ENCODE assay signal across 22 cellular contexts in genomic region chr10:125095776-125096175, GRCh38.
DNase-seq lines count a peak whose midpoint lies in the region; ATAC-seq and TF ChIP-seq lines count a peak whose summit lies in the region.
"Had no signal": no experiment of that assay in that cellular context is flagged by ENCODE, and none has a peak within 500 bp of the region (broad histone marks: within the 10 kb centered on the region; RNA-seq: fewer than 3 reads in every experiment).

No MANE protein-coding gene starts in this region.

- TF ChIP-seq CTCF in esophagus squamous epithelium (IDR thresholded peaks at IDR 0.05) (no peak), neural crest cell (conservative IDR thresholded peaks at IDR 0.05) (no peak), suprapubic skin (IDR thresholded peaks at IDR 0.05) (no peak), type B pancreatic cell (conservative IDR thresholded peaks at IDR 0.05) (no peak)

- H3K27me3 ChIP-seq in SJSA1 (replicated peaks) (no peaks in the 10 kb centered on the region), esophagus squamous epithelium (no peaks in the 10 kb centered on the region), suprapubic skin (no peaks in the 10 kb centered on the region)
- H3K27me3 ChIP-seq: MG63, right lobe of liver, tibial artery had no signal

- 56 to 67% methylated on average over 5 of the region's 5 CpGs for WGBS in esophagus squamous epithelium, 2 donors
- WGBS in suprapubic skin: 75% methylated on average over 5 of the region's 5 CpGs

- TF ChIP-seq EP300 in suprapubic skin (IDR thresholded peaks at IDR 0.05): no peak

- H3K27ac ChIP-seq in SJSA1 (peak overlapping the region; percentile 58), esophagus squamous epithelium (peak overlapping the region in 3 of 4 donors; percentile 45 to 81 (median 52)), suprapubic skin (no peak overlapping the region)
- H3K27ac ChIP-seq: right lobe of liver had no signal

- H3K9me3 ChIP-seq in SJSA1 (replicated peaks) (no peaks in the 10 kb centered on the region), esophagus squamous epithelium (no peaks in the 10 kb centered on the region), suprapubic skin (no peaks in the 10 kb centered on the region)
- H3K9me3 ChIP-seq: MG63, right lobe of liver, tibial artery had no signal

- H3K4me1 ChIP-seq in SJSA1 (replicated peaks) (peaks cover 56% of the 10 kb centered on the region), esophagus squamous epithelium (peaks cover 4 to 62% (median 36%) of the 10 kb centered on the region in 3 donors), suprapubic skin (peaks cover 29% of the 10 kb centered on the region)
- H3K4me1 ChIP-seq: right lobe of liver had no signal

- ATAC-seq in GM18861 (IDR thresholded peaks at IDR 0.05; ENCODE audit: unreplicated experiment): no peak
- ATAC-seq in GM21390 (IDR thresholded peaks at IDR 0.05; ENCODE audit: unreplicated experiment): no peak
- ATAC-seq in HG02970 (IDR thresholded peaks at IDR 0.05; ENCODE audit: low FRiP score, unreplicated experiment): no peak
- ATAC-seq: HepG2, left ventricle myocardium superior, right lobe of liver had no signal

- peaks cover 22% of the 10 kb centered on the region for H3K36me3 ChIP-seq in SJSA1
- H3K36me3 ChIP-seq in esophagus squamous epithelium: peaks cover 0 to 21% (median 0%) of the 10 kb centered on the region in 3 donors
- H3K36me3 ChIP-seq in suprapubic skin: no peaks in the 10 kb centered on the region
- H3K36me3 ChIP-seq: right lobe of liver had no signal

- H3K4me3 Mint-ChIP-seq in neural crest cell (no peak overlapping the region), type B pancreatic cell (no peak overlapping the region)
- H3K4me3 Mint-ChIP-seq: activated CD4-positive, alpha-beta memory T cell treated with anti-CD3 and anti-CD28 coated beads, Interleukin-2, amount 10 ng/mL, durations not matched to agents 7 days and 5 days; activated naive CD4-positive, alpha-beta T cell treated with anti-CD3 and anti-CD28 coated beads, Interleukin-2, amount 10 ng/mL, durations not matched to agents 7 days and 5 days; central memory CD8-positive, alpha-beta T cell; stimulated activated effector memory CD8-positive, alpha-beta T cell treated with anti-CD3 and anti-CD28 coated beads, Interleukin-12 subunit alpha, Interleukin-12 subunit beta, amount 100 ng/mL, for 72 hours had no signal

- H3K4me3 ChIP-seq in SJSA1: no peak overlapping the region
- no peak overlapping the region for H3K4me3 ChIP-seq in esophagus squamous epithelium
- H3K4me3 ChIP-seq in suprapubic skin: no peak overlapping the region
- H3K4me3 ChIP-seq: MG63, right lobe of liver, tibial artery had no signal

- TF ChIP-seq POLR2A in esophagus squamous epithelium (IDR thresholded peaks at IDR 0.05): no peak
- no peak for TF ChIP-seq POLR2A in suprapubic skin (IDR thresholded peaks at IDR 0.05)

- no peaks in the 10 kb centered on the region for H3K27me3 Mint-ChIP-seq in neural crest cell (ENCODE audit: low read depth)
- H3K27me3 Mint-ChIP-seq in type B pancreatic cell: no peaks in the 10 kb centered on the region
- H3K27me3 Mint-ChIP-seq: activated naive CD4-positive, alpha-beta T cell treated with anti-CD3 and anti-CD28 coated beads, Interleukin-2, amount 10 ng/mL, durations not matched to agents 7 days and 5 days had no signal

- H3K9me3 Mint-ChIP-seq in neural crest cell (no peaks in the 10 kb centered on the region), type B pancreatic cell (no peaks in the 10 kb centered on the region)
- H3K9me3 Mint-ChIP-seq: activated CD4-positive, alpha-beta memory T cell treated with anti-CD3 and anti-CD28 coated beads, Interleukin-2, amount 10 ng/mL, durations not matched to agents 7 days and 5 days; activated naive CD4-positive, alpha-beta T cell treated with anti-CD3 and anti-CD28 coated beads, Interleukin-2, amount 10 ng/mL, durations not matched to agents 7 days and 5 days; central memory CD8-positive, alpha-beta T cell; stimulated activated effector memory CD8-positive, alpha-beta T cell treated with anti-CD3 and anti-CD28 coated beads, Interleukin-12 subunit alpha, Interleukin-12 subunit beta, amount 100 ng/mL, for 72 hours had no signal

- H3K4me1 Mint-ChIP-seq in neural crest cell (peaks cover 71% of the 10 kb centered on the region), type B pancreatic cell (ENCODE audit: unreplicated experiment) (peaks cover 57% of the 10 kb centered on the region)
- H3K4me1 Mint-ChIP-seq: activated naive CD4-positive, alpha-beta T cell treated with anti-CD3 and anti-CD28 coated beads, Interleukin-2, amount 10 ng/mL, durations not matched to agents 7 days and 5 days; central memory CD8-positive, alpha-beta T cell; stimulated activated effector memory CD8-positive, alpha-beta T cell treated with anti-CD3 and anti-CD28 coated beads, Interleukin-12 subunit alpha, Interleukin-12 subunit beta, amount 100 ng/mL, for 72 hours had no signal

- H3K36me3 Mint-ChIP-seq in neural crest cell (ENCODE audit: low read depth): no peaks in the 10 kb centered on the region
- H3K36me3 Mint-ChIP-seq in type B pancreatic cell: peaks cover 29% of the 10 kb centered on the region
- H3K36me3 Mint-ChIP-seq: activated naive CD4-positive, alpha-beta T cell treated with anti-CD3 and anti-CD28 coated beads, Interleukin-2, amount 10 ng/mL, durations not matched to agents 7 days and 5 days; stimulated activated effector memory CD8-positive, alpha-beta T cell treated with anti-CD3 and anti-CD28 coated beads, Interleukin-12 subunit alpha, Interleukin-12 subunit beta, amount 100 ng/mL, for 72 hours had no signal

- no peak for DNase-seq in SJSA1 (ENCODE audit: low read depth in 1 of 2, low spot score in 2 of 2)
- DNase-seq in esophagus squamous epithelium (lab: John Stamatoyannopoulos, UW): no peak
- DNase-seq in neural crest cell (ENCODE audit: low read depth, low spot score): no peak
- DNase-seq in suprapubic skin (ENCODE audit: low spot score in 2 of 2): peak; percentile 43 to 57
- DNase-seq in type B pancreatic cell (ENCODE audit: extremely low spot score, unreplicated experiment): no peak
- DNase-seq: activated CD4-positive, alpha-beta memory T cell treated with anti-CD3 and anti-CD28 coated beads, Interleukin-2, amount 10 ng/mL, durations not matched to agents 7 days and 5 days; activated CD4-positive, CD25-positive, alpha-beta regulatory T cell; activated naive CD4-positive, alpha-beta T cell treated with anti-CD3 and anti-CD28 coated beads, Interleukin-2, amount 10 ng/mL, durations not matched to agents 7 days and 5 days; left ventricle myocardium superior; MG63; NCI-H1694; NCI-H748 treated with DMSO at 0.1 percent for 48 hours; occipital lobe; T1000 had no signal

- H3K27ac Mint-ChIP-seq in neural crest cell (ENCODE audit: unreplicated experiment) (peak overlapping the region; percentile 62), type B pancreatic cell (no peak overlapping the region)
- H3K27ac Mint-ChIP-seq: activated CD4-positive, alpha-beta memory T cell treated with anti-CD3 and anti-CD28 coated beads, Interleukin-2, amount 10 ng/mL, durations not matched to agents 7 days and 5 days; activated naive CD4-positive, alpha-beta T cell treated with anti-CD3 and anti-CD28 coated beads, Interleukin-2, amount 10 ng/mL, durations not matched to agents 7 days and 5 days; stimulated activated effector memory CD8-positive, alpha-beta T cell treated with anti-CD3 and anti-CD28 coated beads, Interleukin-12 subunit alpha, Interleukin-12 subunit beta, amount 100 ng/mL, for 72 hours had no signal

- intact Hi-C loops in esophagus squamous epithelium (cut with DNase I): no loop called here

Comparison
In these comparisons a context has a peak if more than half of its experiments do, and no peak if none do; other contexts are left out.
1. DNase-seq: peak in suprapubic skin (2 of 2); none in SJSA1 (0 of 2), esophagus squamous epithelium (single experiment), neural crest cell (single experiment) and type B pancreatic cell (single experiment).